Comparison of ENCODE assay signal across 33 cellular contexts in genomic region chr4:174749091-174749490, GRCh38.
DNase-seq lines count a peak whose midpoint lies in the region; ATAC-seq and TF ChIP-seq lines count a peak whose summit lies in the region.
"Had no signal": no experiment of that assay in that cellular context is flagged by ENCODE, and none has a peak within 500 bp of the region (broad histone marks: within the 10 kb centered on the region; RNA-seq: fewer than 3 reads in every experiment).

No MANE protein-coding gene starts in this region.

- no peaks in the 10 kb centered on the region for H3K36me3 Mint-ChIP-seq in WTC11
- H3K36me3 Mint-ChIP-seq: naive B cell; stimulated activated effector memory CD8-positive, alpha-beta T cell treated with anti-CD3 and anti-CD28 coated beads, Interleukin-12 subunit alpha, Interleukin-12 subunit beta, amount 100 ng/mL, for 72 hours had no signal

- H3K27me3 ChIP-seq in psoas muscle (ENCODE audit: insufficient read depth in 3 of 3, low read length in 2 of 3): no peaks in the 10 kb centered on the region
- H3K27me3 ChIP-seq: neutrophil, upper lobe of left lung had no signal

- H3K27me3 Mint-ChIP-seq in WTC11 (ENCODE audit: low read depth): no peaks in the 10 kb centered on the region
- H3K27me3 Mint-ChIP-seq: activated naive CD8-positive, alpha-beta T cell treated with anti-CD3 and anti-CD28 coated beads, Interleukin-2, amount 50 U/mL, for 24 hours; naive B cell; progenitor cell of endocrine pancreas; T-helper 17 cell had no signal

- H3K9me3 ChIP-seq in psoas muscle: no peaks in the 10 kb centered on the region
- H3K9me3 ChIP-seq: neutrophil, upper lobe of left lung had no signal

- intact Hi-C loops in psoas muscle (cut with DNase I): loop anchor here in 1 of 2 donors (5.0 kb wide), 1 partner anchor 518 kb away; no protein-coding TSS in a partner anchor

- TF ChIP-seq CTCF in psoas muscle (IDR thresholded peaks at IDR 0.05): no peak
- TF ChIP-seq CTCF in WTC11 (IDR thresholded peaks at IDR 0.05): no peak
- no peak for TF ChIP-seq CTCF in foreskin fibroblast (IDR thresholded peaks at IDR 0.05; ENCODE audit: low read depth, low read length)

- H3K36me3 ChIP-seq in psoas muscle (ENCODE audit: insufficient read depth in 1 of 2, low read depth in 1 of 2): no peaks in the 10 kb centered on the region
- H3K36me3 ChIP-seq: neutrophil, upper lobe of left lung had no signal

- CTCF ChIA-PET in WTC11 (lab: Charles Lee): interaction anchor here (1.5 kb wide), 1 partner anchor 15 kb away, joined by 5 read pairs; no protein-coding TSS in a partner anchor

- ATAC-seq in psoas muscle (no peak), WTC11 (no peak), GM19452 (IDR thresholded peaks at IDR 0.05; ENCODE audit: unreplicated experiment) (no peak)
- ATAC-seq: activated CD4-positive, CD25-positive, alpha-beta regulatory T cell treated with anti-CD3 and anti-CD28 coated beads, Interleukin-2, amount 50 U/mL, for 24 hours; activated naive CD8-positive, alpha-beta T cell treated with anti-CD3 and anti-CD28 coated beads, Interleukin-2, amount 50 U/mL, for 24 hours; activated T-cell treated with anti-CD3 and anti-CD28 coated beads, Interleukin-2, amount 50 U/mL, for 72 hours; GM23338; Panc1; SK-N-SH treated with all-trans-retinoic acid at 6 μM for 48 hours; stimulated activated effector memory CD8-positive, alpha-beta T cell treated with anti-CD3 and anti-CD28 coated beads, Interleukin-12 subunit alpha, Interleukin-12 subunit beta, amount 100 ng/mL, for 72 hours; T-helper 17 cell had no signal

- 82 to 85% (median 83%) methylated on average over 3 of the region's 3 CpGs for WGBS in psoas muscle, 3 donors

- H3K27ac Mint-ChIP-seq in WTC11: no peak overlapping the region
- H3K27ac Mint-ChIP-seq: activated naive CD8-positive, alpha-beta T cell treated with anti-CD3 and anti-CD28 coated beads, Interleukin-2, amount 50 U/mL, for 24 hours; activated T-cell treated with anti-CD3 and anti-CD28 coated beads, Interleukin-2, amount 50 U/mL, for 72 hours; GM23338; naive B cell; progenitor cell of endocrine pancreas; stimulated activated effector memory CD8-positive, alpha-beta T cell treated with anti-CD3 and anti-CD28 coated beads, Interleukin-12 subunit alpha, Interleukin-12 subunit beta, amount 100 ng/mL, for 72 hours; T-helper 17 cell had no signal

- H3K4me1 Mint-ChIP-seq in WTC11: 0 out of 2 replicates have a peak, but pooled peaks cover 4% of the 10 kb centered on the region
- H3K4me1 Mint-ChIP-seq: activated naive CD8-positive, alpha-beta T cell treated with anti-CD3 and anti-CD28 coated beads, Interleukin-2, amount 50 U/mL, for 24 hours; GM23338; naive B cell; stimulated activated effector memory CD8-positive, alpha-beta T cell treated with anti-CD3 and anti-CD28 coated beads, Interleukin-12 subunit alpha, Interleukin-12 subunit beta, amount 100 ng/mL, for 72 hours; T-helper 17 cell had no signal

- POLR2A ChIA-PET in WTC11 (lab: Charles Lee): no interaction called here

- H3K9me3 Mint-ChIP-seq in WTC11: peaks cover 19% of the 10 kb centered on the region
- H3K9me3 Mint-ChIP-seq: GM23338 had no signal

- H3K4me3 ChIP-seq in psoas muscle (no peak overlapping the region), foreskin fibroblast (ENCODE audit: low read depth in 1 of 2, low read length in 2 of 2) (no peak overlapping the region)
- H3K4me3 ChIP-seq: GM23338, upper lobe of left lung had no signal

- DNase-seq in ELR (ENCODE audit: low read depth): peak; percentile 8
- peak; percentile 25 for DNase-seq in NCI-H69 (lab: John Stamatoyannopoulos, UW)
- peak; percentile 19 for DNase-seq in fibroblast of gingiva (ENCODE audit: low read depth)
- DNase-seq in renal cortical epithelial cell (ENCODE audit: low read depth): peak; percentile 33
- no peak for DNase-seq in psoas muscle
- DNase-seq in WTC11 (ENCODE audit: low spot score): no peak
- DNase-seq in foreskin fibroblast: no peak
- DNase-seq: activated CD4-positive, alpha-beta T cell treated with anti-CD3 and anti-CD28 coated beads, Interleukin-2, amount 50 U/mL, for 48 hours; activated naive CD8-positive, alpha-beta T cell treated with anti-CD3 and anti-CD28 coated beads, Interleukin-2, amount 50 U/mL, for 24 hours; activated T-cell treated with anti-CD3 and anti-CD28 coated beads, Interleukin-2, amount 50 U/mL, for 72 hours; C1 segment of cervical spinal cord; COR-L47; effector CD4-positive, alpha-beta T cell; head of caudate nucleus; KBM-7; kidney; naive B cell; NCI-H1417 treated with DMSO at 0.1 percent for 48 hours; NCI-H2081; NCI-H345; NCI-H774; Right ventricle myocardium superior; stimulated activated CD4-positive, alpha-beta T cell treated with anti-CD3 and anti-CD28 coated beads, Interleukin-15, amount 100 ng/mL, for 24 hours; T-helper 17 cell; upper lobe of left lung had no signal

- no peak overlapping the region for H3K27ac ChIP-seq in psoas muscle
- H3K27ac ChIP-seq: neutrophil, upper lobe of left lung had no signal

- no peak overlapping the region for H3K4me3 Mint-ChIP-seq in WTC11
- H3K4me3 Mint-ChIP-seq: activated naive CD8-positive, alpha-beta T cell treated with anti-CD3 and anti-CD28 coated beads, Interleukin-2, amount 50 U/mL, for 24 hours; activated T-cell treated with anti-CD3 and anti-CD28 coated beads, Interleukin-2, amount 50 U/mL, for 72 hours; GM23338; naive B cell; stimulated activated effector memory CD8-positive, alpha-beta T cell treated with anti-CD3 and anti-CD28 coated beads, Interleukin-12 subunit alpha, Interleukin-12 subunit beta, amount 100 ng/mL, for 72 hours; T-helper 17 cell had no signal

- no peaks in the 10 kb centered on the region for H3K4me1 ChIP-seq in psoas muscle
- H3K4me1 ChIP-seq: upper lobe of left lung had no signal

TF ChIP-seq in WTC11, 78 proteins besides CTCF, POLR2A, EP300 and RAD21 (continues in another document):
- TF ChIP-seq IRF1 (CRISPR knock-in tag; IDR thresholded peaks at IDR 0.05): no peak
- TF ChIP-seq ATF2 (CRISPR knock-in tag; IDR thresholded peaks at IDR 0.05; ENCODE audit: borderline replicate concordance, low read depth): no peak
- TF ChIP-seq MLX (CRISPR knock-in tag; IDR thresholded peaks at IDR 0.05): no peak
- no peak for TF ChIP-seq E2F4 (CRISPR knock-in tag; IDR thresholded peaks at IDR 0.05; ENCODE audit: borderline replicate concordance, low read depth)
- TF ChIP-seq NR2C2 (CRISPR knock-in tag; IDR thresholded peaks at IDR 0.05): no peak
- TF ChIP-seq SMAD4 (CRISPR knock-in tag; IDR thresholded peaks at IDR 0.05): no peak
- no peak for TF ChIP-seq KAT7 (CRISPR knock-in tag; IDR thresholded peaks at IDR 0.05; ENCODE audit: borderline replicate concordance)
- no peak for TF ChIP-seq ATF6 (CRISPR knock-in tag; IDR thresholded peaks at IDR 0.05)
- no peak for TF ChIP-seq GTF2I (CRISPR knock-in tag; conservative IDR thresholded peaks at IDR 0.05)

Comparison
In these comparisons a context has a peak if more than half of its experiments do, and no peak if none do; other contexts are left out.
1. DNase-seq: peak in ELR (single experiment), NCI-H69 (single experiment), fibroblast of gingiva (single experiment) and renal cortical epithelial cell (single experiment); none in psoas muscle (0 of 2), WTC11 (single experiment) and foreskin fibroblast (0 of 2).